In genomic region chr20:57760698-57761412, GRCh38 we compare ENCODE assay signal across 26 cellular contexts. TPM values are rescaled to one million over a fixed set of nuclear protein-coding genes. Genes with fewer than 3 reads are reported as not detected.
DNase-seq lines count a peak whose midpoint lies in the region; ATAC-seq and TF ChIP-seq lines count a peak whose summit lies in the region.
"Had no signal": no experiment of that assay in that cellular context is flagged by ENCODE, and none has a peak within 500 bp of the region (broad histone marks: within the 10 kb centered on the region; RNA-seq: fewer than 3 reads in every experiment).

No MANE protein-coding gene starts in this region.

- intact Hi-C loops in mammary epithelial cell (cut with micrococcal nuclease) (no loop called here), MCF 10A (cut with micrococcal nuclease) (no loop called here), left lung (cut with DNase I) (no loop called here), upper lobe of right lung (cut with DNase I) (no loop called here)

- ATAC-seq in RWPE2 (ENCODE audit: low read depth) (peak; percentile 51; the same call in 1 of the 3 replicates), left lung (peak; percentile 86), upper lobe of right lung (peak; percentile 46), GM21529 (IDR thresholded peaks at IDR 0.05; ENCODE audit: unreplicated experiment) (no peak)
- ATAC-seq: natural killer cell, SK-N-SH treated with all-trans-retinoic acid at 6 μM for 48 hours, T-helper 17 cell had no signal

- in situ Hi-C loops in mammary epithelial cell (cut with MboI; ENCODE audit: low sequenced_read_pairs in 2 of 2): no loop called here

- H3K27me3 Mint-ChIP-seq in MCF 10A (ENCODE audit: insufficient read depth, unreplicated experiment): peaks cover 19% of the 10 kb centered on the region

- H3K27me3 ChIP-seq in mammary epithelial cell (ENCODE audit: insufficient read depth, low read length) (peaks cover 2% of the 10 kb centered on the region), RWPE2 (ENCODE audit: insufficient read depth, poor library complexity, severe bottlenecking) (no peaks in the 10 kb centered on the region), left lung (no peaks in the 10 kb centered on the region), upper lobe of right lung (no peaks in the 10 kb centered on the region)
- H3K27me3 ChIP-seq: ascending aorta, testis had no signal

- no peak overlapping the region for H3K27ac Mint-ChIP-seq in MCF 10A (ENCODE audit: low read depth, unreplicated experiment)
- H3K27ac Mint-ChIP-seq: activated CD4-positive, alpha-beta memory T cell treated with anti-CD3 and anti-CD28 coated beads, Interleukin-2, amount 10 ng/mL, durations not matched to agents 7 days and 5 days; activated naive CD8-positive, alpha-beta T cell treated with anti-CD3 and anti-CD28 coated beads, Interleukin-2, amount 10 ng/mL, durations not matched to agents 7 days and 5 days; activated T-helper 2 cell treated with anti-CD3 and anti-CD28 coated beads, Interferon-gamma antibody, Interleukin-2, Interleukin-4, amounts not matched to agents 10 μg/mL and 5 μg/mL and 100 μg/mL, durations not matched to agents 14 hours and 24 hours and 36 hours; dendritic cell treated with granulocyte-macrophage colony-stimulating factor and Interleukin-4, amounts not matched to agents 40 ng/mL and 50 ng/mL, for 4 days; natural killer cell; T-helper 17 cell had no signal

- dilution Hi-C loops in mammary epithelial cell (cut with HindIII; ENCODE audit: low sequenced_read_pairs): no loop called here

- POLR2A ChIA-PET in MCF 10A (lab: Yijun Ruan, JAX): interaction anchor here (0.6 kb wide), 1 partner anchor 21 kb away, joined by 3 read pairs; no protein-coding TSS in a partner anchor

- no peaks in the 10 kb centered on the region for H3K36me3 Mint-ChIP-seq in MCF 10A (ENCODE audit: insufficient read depth, unreplicated experiment)
- H3K36me3 Mint-ChIP-seq: activated naive CD8-positive, alpha-beta T cell treated with anti-CD3 and anti-CD28 coated beads, Interleukin-2, amount 10 ng/mL, durations not matched to agents 7 days and 5 days; natural killer cell had no signal

- peak; percentile 41 for DNase-seq in mammary epithelial cell
- no peak for DNase-seq in MCF 10A (ENCODE audit: unreplicated experiment)
- peak; percentile 75 for DNase-seq in RWPE2 (ENCODE audit: low spot score)
- peak in 1 of 2 donors; percentile 38 for DNase-seq in left lung
- no peak for DNase-seq in upper lobe of right lung
- no peak for DNase-seq in stimulated activated CD4-positive, alpha-beta T cell treated with anti-CD3 and anti-CD28 coated beads, Interleukin-2, amount 100 ng/mL, for 24 hours
- DNase-seq in stimulated activated CD4-positive, alpha-beta T cell treated with anti-CD3 and anti-CD28 coated beads, Interleukin-4, amount 100 ng/mL, for 24 hours: no peak
- DNase-seq: activated CD4-positive, alpha-beta memory T cell treated with anti-CD3 and anti-CD28 coated beads, Interleukin-2, amount 10 ng/mL, durations not matched to agents 7 days and 5 days; activated CD4-positive, CD25-positive, alpha-beta regulatory T cell treated with anti-CD3 and anti-CD28 coated beads, Interleukin-2, amount 50 U/mL, for 72 hours; activated naive CD8-positive, alpha-beta T cell treated with anti-CD3 and anti-CD28 coated beads, Interleukin-2, amount 10 ng/mL, durations not matched to agents 7 days and 5 days; CD8-positive, alpha-beta memory T cell; glutamatergic neuron; H9; KG1; kidney; natural killer cell; NCI-H146; OCI-M1; stimulated activated naive CD4-positive, alpha-beta T cell treated with Interleukin-2 at 50 U/mL for 16 hours; T-helper 17 cell; testis had no signal

- H3K4me1 Mint-ChIP-seq in MCF 10A (ENCODE audit: insufficient read depth, unreplicated experiment): no peaks in the 10 kb centered on the region
- H3K4me1 Mint-ChIP-seq: activated CD4-positive, alpha-beta memory T cell treated with anti-CD3 and anti-CD28 coated beads, Interleukin-2, amount 10 ng/mL, durations not matched to agents 7 days and 5 days; activated naive CD8-positive, alpha-beta T cell treated with anti-CD3 and anti-CD28 coated beads, Interleukin-2, amount 10 ng/mL, durations not matched to agents 7 days and 5 days; CD8-positive, alpha-beta memory T cell; natural killer cell; T-helper 17 cell had no signal

- no peak overlapping the region for H3K9ac ChIP-seq in mammary epithelial cell (ENCODE audit: insufficient read depth, low read length)

- no peak overlapping the region for H3K27ac ChIP-seq in mammary epithelial cell (ENCODE audit: insufficient read depth, low read depth, low read length)
- H3K27ac ChIP-seq in RWPE2 (ENCODE audit: poor library complexity, severe bottlenecking): no peak overlapping the region
- no peak overlapping the region for H3K27ac ChIP-seq in left lung
- no peak overlapping the region for H3K27ac ChIP-seq in upper lobe of right lung
- H3K27ac ChIP-seq: ascending aorta, testis had no signal

- H3K9me3 ChIP-seq in mammary epithelial cell (replicated peaks; ENCODE audit: insufficient read depth, low read length) (peaks cover 9% of the 10 kb centered on the region), RWPE2 (ENCODE audit: severe bottlenecking) (peaks cover 5% of the 10 kb centered on the region), left lung (peaks cover 0 to 5% of the 10 kb centered on the region in 2 donors), upper lobe of right lung (no peaks in the 10 kb centered on the region)
- H3K9me3 ChIP-seq: testis had no signal

- peaks cover 2% of the 10 kb centered on the region for H3K4me1 ChIP-seq in mammary epithelial cell (ENCODE audit: insufficient read depth, low read length)
- no peaks in the 10 kb centered on the region for H3K4me1 ChIP-seq in RWPE2 (ENCODE audit: insufficient read depth, poor library complexity, severe bottlenecking)
- no peaks in the 10 kb centered on the region for H3K4me1 ChIP-seq in left lung
- no peaks in the 10 kb centered on the region for H3K4me1 ChIP-seq in upper lobe of right lung
- H3K4me1 ChIP-seq: ascending aorta, testis had no signal

- WGBS in mammary epithelial cell (ENCODE audit: low coverage, missing lambda C conversion rate): 90% methylated on average over 4 of the region's 4 CpGs

- H3K4me3 Mint-ChIP-seq in MCF 10A (ENCODE audit: unreplicated experiment): no peak overlapping the region
- H3K4me3 Mint-ChIP-seq: activated CD4-positive, alpha-beta memory T cell treated with anti-CD3 and anti-CD28 coated beads, Interleukin-2, amount 10 ng/mL, durations not matched to agents 7 days and 5 days; activated naive CD8-positive, alpha-beta T cell treated with anti-CD3 and anti-CD28 coated beads, Interleukin-2, amount 10 ng/mL, durations not matched to agents 7 days and 5 days; CD8-positive, alpha-beta memory T cell; dendritic cell treated with granulocyte-macrophage colony-stimulating factor and Interleukin-4, amounts not matched to agents 40 ng/mL and 50 ng/mL, for 4 days; H9; natural killer cell; T-helper 17 cell had no signal

- BruUV-seq in mammary epithelial cell (replicated peaks; lab: Mats Ljungman, UMichigan) (no TSS peak), MCF 10A (replicated peaks; lab: Mats Ljungman, UMichigan) (no TSS peak)

- TF ChIP-seq CTCF in mammary epithelial cell (conservative IDR thresholded peaks at IDR 0.05 in 1 of 2, IDR thresholded peaks at IDR 0.05 in 1 of 2; ENCODE audit: extremely low read depth in 1 of 2, insufficient read depth in 1 of 2, low read depth in 1 of 2, low read length in 2 of 2): no peak
- no peak for TF ChIP-seq CTCF in MCF 10A (IDR thresholded peaks at IDR 0.05; ENCODE audit: unreplicated experiment)
- TF ChIP-seq CTCF in RWPE2 (IDR thresholded peaks at IDR 0.05; ENCODE audit: poor library complexity, severe bottlenecking): no peak
- TF ChIP-seq CTCF in left lung (IDR thresholded peaks at IDR 0.05): no peak
- no peak for TF ChIP-seq CTCF in upper lobe of right lung (IDR thresholded peaks at IDR 0.05)

- H3K36me3 ChIP-seq in mammary epithelial cell (ENCODE audit: insufficient read depth, low read length): no peaks in the 10 kb centered on the region
- no peaks in the 10 kb centered on the region for H3K36me3 ChIP-seq in RWPE2 (ENCODE audit: low read depth)
- H3K36me3 ChIP-seq in left lung: no peaks in the 10 kb centered on the region
- no peaks in the 10 kb centered on the region for H3K36me3 ChIP-seq in upper lobe of right lung
- H3K36me3 ChIP-seq: ascending aorta had no signal

- H2AFZ ChIP-seq in mammary epithelial cell (ENCODE audit: low read depth, low read length): no peak overlapping the region

- no peak overlapping the region for H3K4me3 ChIP-seq in mammary epithelial cell (replicated peaks in 1 of 3; ENCODE audit: insufficient read depth in 1 of 3, low read depth in 2 of 3, low read length in 3 of 3)
- no peak overlapping the region for H3K4me3 ChIP-seq in RWPE2 (ENCODE audit: severe bottlenecking)
- H3K4me3 ChIP-seq in left lung: no peak overlapping the region
- no peak overlapping the region for H3K4me3 ChIP-seq in upper lobe of right lung
- H3K4me3 ChIP-seq: ascending aorta, testis had no signal

- H3K4me2 ChIP-seq in mammary epithelial cell (ENCODE audit: insufficient read depth, low read depth, low read length): no peak overlapping the region

- H3K9me3 Mint-ChIP-seq in MCF 10A (ENCODE audit: unreplicated experiment): no peaks in the 10 kb centered on the region
- H3K9me3 Mint-ChIP-seq: activated T-helper 2 cell treated with anti-CD3 and anti-CD28 coated beads, Interferon-gamma antibody, Interleukin-2, Interleukin-4, amounts not matched to agents 10 μg/mL and 5 μg/mL and 100 μg/mL, durations not matched to agents 14 hours and 24 hours and 36 hours; dendritic cell treated with granulocyte-macrophage colony-stimulating factor and Interleukin-4, amounts not matched to agents 40 ng/mL and 50 ng/mL, for 4 days had no signal

- CTCF ChIA-PET in mammary epithelial cell (lab: Charles Lee; ENCODE audit: low non-redundant PET): no interaction called here
- CTCF ChIA-PET in MCF 10A (lab: Yijun Ruan, JAX): interaction anchor here (1.2 kb wide), 1 partner anchor 11 kb away, joined by 5 read pairs; no protein-coding TSS in a partner anchor

- H4K20me1 ChIP-seq in mammary epithelial cell (ENCODE audit: insufficient read depth, low read length): no peaks in the 10 kb centered on the region

- no peaks in the 10 kb centered on the region for H3K79me2 ChIP-seq in mammary epithelial cell (ENCODE audit: insufficient read depth, low read length)

RNA-seq across cellular contexts. Expression of gene PMEPA1, which starts 51.0 kb away (rescaled TPM):
- total RNA-seq in mammary epithelial cell (100 to 1,000 TPM; 100 to 108 TPM), MCF 10A (2022) (60.6 and 68.5 TPM in 2 replicates), left lung (100 to 1,000 TPM in 1 of 2 donors, 10 to 100 TPM in 1; 41.0 to 109 TPM), upper lobe of right lung (49.1 TPM)
- polyA plus RNA-seq in mammary epithelial cell: 67.5 TPM
- 51.3 TPM for polyA minus RNA-seq in mammary epithelial cell

Comparison
In these comparisons a context has a peak if more than half of its experiments do, and no peak if none do; other contexts are left out.
1. DNase-seq: peak in mammary epithelial cell (single experiment) and RWPE2 (single experiment); none in MCF 10A (single experiment), upper lobe of right lung (single experiment), stimulated activated CD4-positive, alpha-beta T cell treated with anti-CD3 and anti-CD28 coated beads, Interleukin-2, amount 100 ng/mL, for 24 hours (0 of 2) and stimulated activated CD4-positive, alpha-beta T cell treated with anti-CD3 and anti-CD28 coated beads, Interleukin-4, amount 100 ng/mL, for 24 hours (single experiment).